ENCODE assay signal across 34 cellular contexts in genomic region chrX:23394421-23394820, GRCh38. TPM values are rescaled to one million over a fixed set of nuclear protein-coding genes. Genes with fewer than 3 reads are reported as not detected.
DNase-seq lines count a peak whose midpoint lies in the region; ATAC-seq, FAIRE-seq and TF ChIP-seq lines count a peak whose summit lies in the region.
"Had no signal": no experiment of that assay in that cellular context is flagged by ENCODE, and none has a peak within 500 bp of the region (broad histone marks: within the 10 kb centered on the region; RNA-seq: fewer than 3 reads in every experiment).

No MANE protein-coding gene starts in this region.

- DNase-seq in NCI-H1092 treated with DMSO at 0.1 percent for 48 hours (lab: John Stamatoyannopoulos, UW), result peak; percentile 1
- no peak for DNase-seq in NCI-H1092 (lab: John Stamatoyannopoulos, UW)
- DNase-seq in NCI-H2029 (lab: John Stamatoyannopoulos, UW), result peak; percentile 3
- peak; percentile 22 for DNase-seq in colonic mucosa
- peak in 3 of 6 donors; percentile 39 to 47 (median 42) for DNase-seq in pancreas
- no peak for DNase-seq in T-helper 1 cell
- DNase-seq in aorta, result no peak
- DNase-seq: 8988T; activated CD4-positive, alpha-beta memory T cell treated with anti-CD3 and anti-CD28 coated beads for 36 hours; activated CD8-positive, alpha-beta memory T cell treated with anti-CD3 and anti-CD28 coated beads, Interleukin-2, amount 50 U/mL, for 4 hours; activated naive CD4-positive, alpha-beta T cell treated with anti-CD3 and anti-CD28 coated beads for 36 hours; endodermal cell; gastrocnemius medialis; HFFc6; MG63; NCI-H146; NCI-H2171 treated with DMSO at 0.1 percent for 48 hours; NCI-H524 treated with DMSO at 0.1 percent for 48 hours; retina; stimulated activated CD4-positive, alpha-beta T cell treated with anti-CD3 and anti-CD28 coated beads, Interleukin-1b, Interleukin-23, amount 100 ng/mL, for 48 hours; stimulated activated CD8-positive, alpha-beta memory T cell treated with anti-CD3 and anti-CD28 coated beads, Interleukin-4, amount 100 ng/mL, for 48 hours; stimulated activated naive CD8-positive, alpha-beta T cell treated with anti-CD3 and anti-CD28 coated beads, Interleukin-15, amount 100 ng/mL, for 72 hours; tibial artery had no signal

- no peak overlapping the region for H3K4me3 ChIP-seq in colonic mucosa
- no peak overlapping the region for H3K4me3 ChIP-seq in pancreas
- no peak overlapping the region for H3K4me3 ChIP-seq in aorta (ENCODE audit: low read length in 2 of 2)
- H3K4me3 ChIP-seq: gastrocnemius medialis, K562, MG63, smooth muscle cell, tibial artery had no signal

- TF ChIP-seq CTCF in colonic mucosa (IDR thresholded peaks at IDR 0.05), result no peak
- TF ChIP-seq CTCF in pancreas (IDR thresholded peaks at IDR 0.05), result no peak

- no peak for FAIRE-seq in pancreas (lab: Jason Lieb, UNC)
- FAIRE-seq: GM12891, islet of Langerhans, K562, TTC549 had no signal

- H3K4me1 ChIP-seq in colonic mucosa, result no peaks in the 10 kb centered on the region
- no peaks in the 10 kb centered on the region for H3K4me1 ChIP-seq in pancreas
- no peaks in the 10 kb centered on the region for H3K4me1 ChIP-seq in aorta (ENCODE audit: control insufficient read depth in 1 of 2, insufficient read depth in 2 of 2, low read length in 2 of 2)
- H3K4me1 ChIP-seq: tibial artery had no signal

- H3K9me3 ChIP-seq in colonic mucosa, result no peaks in the 10 kb centered on the region
- H3K9me3 ChIP-seq in pancreas, result no peaks in the 10 kb centered on the region
- no peaks in the 10 kb centered on the region for H3K9me3 ChIP-seq in aorta (ENCODE audit: control insufficient read depth, low read length)
- H3K9me3 ChIP-seq: gastrocnemius medialis, MG63, tibial artery had no signal

- intact Hi-C loops in colonic mucosa (cut with DNase I), result no loop called here
- intact Hi-C loops in pancreas (cut with DNase I), result no loop called here
- intact Hi-C loops in aorta (cut with DNase I), result no loop called here

- ATAC-seq in pancreas (peak; percentile 64 to 90 (median 76)), HG03025 (IDR thresholded peaks at IDR 0.05; ENCODE audit: low FRiP score, unreplicated experiment) (no peak), aorta (ENCODE audit: low FRiP score) (no peak)
- ATAC-seq: activated CD4-positive, CD25-positive, alpha-beta regulatory T cell treated with anti-CD3 and anti-CD28 coated beads, Interleukin-2, amount 50 U/mL, for 24 hours; gastrocnemius medialis; K562; stimulated activated naive CD8-positive, alpha-beta T cell treated with anti-CD3 and anti-CD28 coated beads, Interleukin-15, amount 100 ng/mL, for 72 hours had no signal

- 88 to 89% methylated on average over 1 of the region's 1 CpG for WGBS in pancreas, 2 donors
- 98 to 100% methylated on average over 1 of the region's 1 CpG for WGBS in aorta, 2 donors

- H3K27ac ChIP-seq in colonic mucosa, result no peak overlapping the region
- H3K27ac ChIP-seq in pancreas, result no peak overlapping the region
- H3K27ac ChIP-seq in aorta (ENCODE audit: low read depth in 1 of 2, low read length in 2 of 2), result no peak overlapping the region
- H3K27ac ChIP-seq: gastrocnemius medialis, RWPE1, tibial artery had no signal

- no peak overlapping the region for H3K9ac ChIP-seq in colonic mucosa (ENCODE audit: low read depth in 2 of 2, low read length in 2 of 2)

- H3K27me3 ChIP-seq in colonic mucosa, result no peaks in the 10 kb centered on the region
- H3K27me3 ChIP-seq in pancreas, result no peaks in the 10 kb centered on the region
- H3K27me3 ChIP-seq in aorta (ENCODE audit: control insufficient read depth in 1 of 2, insufficient read depth in 2 of 2, low read length in 1 of 2), result no peaks in the 10 kb centered on the region
- H3K27me3 ChIP-seq: gastrocnemius medialis, MG63, tibial artery had no signal

- H3K36me3 ChIP-seq in colonic mucosa, result no peaks in the 10 kb centered on the region
- H3K36me3 ChIP-seq in pancreas, result no peaks in the 10 kb centered on the region
- H3K36me3 ChIP-seq in aorta (ENCODE audit: control insufficient read depth in 1 of 2, insufficient read depth in 2 of 2, low read length in 1 of 2), result no peaks in the 10 kb centered on the region
- H3K36me3 ChIP-seq: gastrocnemius medialis, MG63, tibial artery had no signal

RNA-seq across cellular contexts. Expression of gene PTCHD1, which starts 59.8 kb away (rescaled TPM):
- total RNA-seq in colonic mucosa, result 1 to 10 TPM in 1 of 2 donors, under 1 TPM in 1; 0.15 to 1.6 TPM
- under 1 TPM in 5 of 6 donors, not detected in 1; under 0.01 to 0.16 (median 0.03) TPM for total RNA-seq in pancreas
- polyA plus RNA-seq in pancreas, result under 1 TPM; 0.04 to 0.05 TPM
- 10 to 100 TPM in 1 of 2 donors, under 1 TPM in 1; 0.51 to 16.2 TPM for total RNA-seq in aorta
- under 1 TPM in 1 of 2 donors, not detected in 1; 0.03 TPM for polyA plus RNA-seq in aorta
- total RNA-seq: activated CD4-positive, alpha-beta memory T cell treated with anti-CD3 and anti-CD28 coated beads for 36 hours; activated naive CD4-positive, alpha-beta T cell treated with anti-CD3 and anti-CD28 coated beads for 36 hours; activated T-helper 1 cell treated with anti-CD3 and anti-CD28 coated beads, Interleukin-12 subunit alpha, Interleukin-12 subunit beta, Interleukin-2, Interleukin-4 antibody, amounts not matched to agents 30 ng/mL and 10 ng/mL and 1 ng/mL, durations not matched to agents 14 hours and 24 hours and 36 hours; HFFc6; K562; osteoblast; T-helper 1 cell treated with Interleukin-12 subunit alpha and Interleukin-12 subunit beta and Interleukin-4 antibody, amounts not matched to agents 30 ng/mL and 1 ng/mL, for 36 hours had no signal
- polyA plus RNA-seq: K562 had no signal

Comparison
In these comparisons a context has a peak if more than half of its experiments do, and no peak if none do; other contexts are left out.
1. DNase-seq: peak in NCI-H1092 treated with DMSO at 0.1 percent for 48 hours (single experiment), NCI-H2029 (single experiment) and colonic mucosa (single experiment); none in NCI-H1092 (single experiment), T-helper 1 cell (0 of 5) and aorta (0 of 2).
2. ATAC-seq: peak in pancreas (4 of 4); none in HG03025 (single experiment) and aorta (single experiment).